Comparison of ENCODE assay signal across 17 cellular contexts in genomic region chr6:52393780-52394179, GRCh38. TPM values are rescaled to one million over a fixed set of nuclear protein-coding genes. Genes with fewer than 3 reads are reported as not detected.
DNase-seq lines count a peak whose midpoint lies in the region; ATAC-seq, FAIRE-seq and TF ChIP-seq lines count a peak whose summit lies in the region.
"Had no signal": no experiment of that assay in that cellular context is flagged by ENCODE, and none has a peak within 500 bp of the region (broad histone marks: within the 10 kb centered on the region; RNA-seq: fewer than 3 reads in every experiment).

No MANE protein-coding gene starts in this region.

- H3K4me3 ChIP-seq in HepG2 (replicated peaks in 1 of 3; ENCODE audit: insufficient read depth in 1 of 3, low read depth in 2 of 3, low read length in 3 of 3) (no peak overlapping the region), right lobe of liver (no peak overlapping the region)
- H3K4me3 ChIP-seq: coronary artery, upper lobe of left lung had no signal

- ATAC-seq in HepG2, result no peak
- ATAC-seq in right lobe of liver, result no peak
- ATAC-seq in HG02840 (IDR thresholded peaks at IDR 0.05; ENCODE audit: low FRiP score, unreplicated experiment), result peak; percentile 0
- ATAC-seq: HCT116 had no signal

- peaks cover 74% of the 10 kb centered on the region for H3K4me1 ChIP-seq in HepG2 (ENCODE audit: insufficient read depth, low read length)
- H3K4me1 ChIP-seq in right lobe of liver, result peaks cover 0 to 12% (median 6%) of the 10 kb centered on the region in 4 donors

- H3K27me3 Mint-ChIP-seq in activated T-helper 2 cell treated with anti-CD3 and anti-CD28 coated beads, Interferon-gamma antibody, Interleukin-2, Interleukin-4, amounts not matched to agents 10 μg/mL and 5 μg/mL and 100 μg/mL, durations not matched to agents 14 hours and 24 hours and 36 hours (ENCODE audit: low read depth), result no peaks in the 10 kb centered on the region
- peaks cover 0 to 6% (median 2%) of the 10 kb centered on the region in 3 donors for H3K27me3 Mint-ChIP-seq in CD14-positive monocyte (ENCODE audit: low read depth in 3 of 3)

- TF ChIP-seq POLR2A in HepG2 (IDR thresholded peaks at IDR 0.05; ENCODE audit: insufficient read depth in 1 of 2, low read depth in 2 of 2, low read length in 2 of 2) (no peak), right lobe of liver (IDR thresholded peaks at IDR 0.05) (no peak)

- H3K9me3 Mint-ChIP-seq in activated T-helper 2 cell treated with anti-CD3 and anti-CD28 coated beads, Interferon-gamma antibody, Interleukin-2, Interleukin-4, amounts not matched to agents 10 μg/mL and 5 μg/mL and 100 μg/mL, durations not matched to agents 14 hours and 24 hours and 36 hours, result no peaks in the 10 kb centered on the region
- no peaks in the 10 kb centered on the region for H3K9me3 Mint-ChIP-seq in CD14-positive monocyte

- H3K4me2 ChIP-seq in HepG2 (ENCODE audit: low read depth, low read length), result no peak overlapping the region

- H3K9me3 ChIP-seq in HepG2 (ENCODE audit: low read length) (no peaks in the 10 kb centered on the region), right lobe of liver (no peaks in the 10 kb centered on the region)
- H3K9me3 ChIP-seq: upper lobe of left lung had no signal

- BruUV-seq in HepG2 (replicated peaks; lab: Mats Ljungman, UMichigan), result no TSS peak

- in situ Hi-C loops in HepG2 (cut with HindIII; ENCODE audit: extremely low pct_ligation_motif_present, low pct_unique_long_range_greater_than_20kb), result loop anchor here (10.0 kb wide), 1 partner anchor 229 kb away; no protein-coding TSS in a partner anchor

- H3K27me3 ChIP-seq in HepG2 (ENCODE audit: control insufficient read depth in 1 of 2, insufficient read depth in 2 of 2, low read length in 2 of 2) (no peaks in the 10 kb centered on the region), right lobe of liver (no peaks in the 10 kb centered on the region)
- H3K27me3 ChIP-seq: upper lobe of left lung had no signal

- H3K79me2 ChIP-seq in HepG2 (ENCODE audit: insufficient read depth, low read length), result peaks cover 23% of the 10 kb centered on the region

- H3K27ac ChIP-seq in HepG2 (ENCODE audit: extremely low read length, insufficient read depth, low read length) (no peak overlapping the region), right lobe of liver (no peak overlapping the region), substantia nigra (ENCODE audit: low read depth, low read length, poor library complexity, severe bottlenecking) (peak overlapping the region; percentile 2)
- H3K27ac ChIP-seq: coronary artery, upper lobe of left lung, WERI-Rb-1 had no signal

- DNase-seq in HepG2 (ENCODE audit: low spot score) (no peak), right lobe of liver (no peak), substantia nigra (lab: John Stamatoyannopoulos, UW) (no peak), CD14-positive monocyte (ENCODE audit: low spot score) (no peak), NCI-H187 (lab: John Stamatoyannopoulos, UW) (no peak), AML-193 (lab: John Stamatoyannopoulos, UW) (no peak)
- no peak for DNase-seq in activated T-helper 2 cell treated with anti-CD3 and anti-CD28 coated beads, Interferon-gamma antibody, Interleukin-2, Interleukin-4, amounts not matched to agents 10 μg/mL and 5 μg/mL and 100 μg/mL, durations not matched to agents 14 hours and 24 hours and 36 hours (ENCODE audit: low spot score)
- DNase-seq: DMS 273 treated with DMSO at 0.1 percent for 48 hours, mesendoderm, NCI-H1694 treated with DMSO at 0.1 percent for 48 hours, NCI-H524, upper lobe of left lung, WERI-Rb-1 had no signal

- CTCF ChIA-PET in HepG2 (lab: Yijun Ruan, JAX; ENCODE audit: low intra/inter-chr PET ratio, low total read pairs), result no interaction called here

- peak overlapping the region; percentile 66 for H3K27ac Mint-ChIP-seq in activated T-helper 2 cell treated with anti-CD3 and anti-CD28 coated beads, Interferon-gamma antibody, Interleukin-2, Interleukin-4, amounts not matched to agents 10 μg/mL and 5 μg/mL and 100 μg/mL, durations not matched to agents 14 hours and 24 hours and 36 hours
- H3K27ac Mint-ChIP-seq in CD14-positive monocyte, result no peak overlapping the region

- no peaks in the 10 kb centered on the region for H4K20me1 ChIP-seq in HepG2 (ENCODE audit: insufficient read depth, low read length)

- TF ChIP-seq CTCF in HepG2 (CRISPR knock-in tag; IDR thresholded peaks at IDR 0.05) (no peak), right lobe of liver (IDR thresholded peaks at IDR 0.05) (no peak), CD14-positive monocyte (IDR thresholded peaks at IDR 0.05) (no peak)

- intact Hi-C loops in HepG2 (cut with micrococcal nuclease; ENCODE audit: unreplicated experiment), result no loop called here
- intact Hi-C loops in right lobe of liver (cut with DNase I), result loop anchor here in 1 of 2 donors (10.0 kb wide), 1 partner anchor 109 kb away; the partner anchor contains the start of gene MCM3
- intact Hi-C loops in activated T-helper 2 cell treated with anti-CD3 and anti-CD28 coated beads, Interferon-gamma antibody, Interleukin-2, Interleukin-4, amounts not matched to agents 10 μg/mL and 5 μg/mL and 100 μg/mL, durations not matched to agents 14 hours and 24 hours and 36 hours (cut with micrococcal nuclease), result loop anchor here (1.0 to 5.0 kb wide), 6 partner anchors 86 to 589 kb away; partner anchors contain the start of gene MCM3
- intact Hi-C loops in CD14-positive monocyte (cut with micrococcal nuclease), result loop anchor here in 1 of 2 donors (10.0 kb wide), 1 partner anchor 109 kb away; the partner anchor contains the start of gene MCM3

- no peak overlapping the region for H3K9ac ChIP-seq in HepG2 (ENCODE audit: insufficient read depth, low read depth, low read length)

- FAIRE-seq in HepG2 (lab: Jason Lieb, UNC), result no peak
- FAIRE-seq: islet of Langerhans had no signal

- H2AFZ ChIP-seq in HepG2 (ENCODE audit: low read length), result no peak overlapping the region

- TF ChIP-seq EP300 in HepG2 (IDR thresholded peaks at IDR 0.05; ENCODE audit: low read depth in 2 of 2, low read length in 2 of 2) (no peak), HepG2 (CRISPR knock-in tag; IDR thresholded peaks at IDR 0.05; ENCODE audit: borderline replicate concordance) (no peak)

- TF ChIP-seq RAD21 in HepG2 (CRISPR knock-in tag; IDR thresholded peaks at IDR 0.05), result no peak

- no peaks in the 10 kb centered on the region; a peak in 1 of 5 replicates for H3K36me3 ChIP-seq in HepG2 (replicated peaks in 1 of 2; ENCODE audit: control insufficient read depth in 1 of 2, insufficient read depth in 2 of 2, low read length in 2 of 2)
- H3K36me3 ChIP-seq in right lobe of liver, result no peaks in the 10 kb centered on the region
- H3K36me3 ChIP-seq: upper lobe of left lung, WERI-Rb-1 had no signal

- POLR2A ChIA-PET in HepG2 (lab: Yijun Ruan, JAX), result no interaction called here

- H3K36me3 Mint-ChIP-seq in activated T-helper 2 cell treated with anti-CD3 and anti-CD28 coated beads, Interferon-gamma antibody, Interleukin-2, Interleukin-4, amounts not matched to agents 10 μg/mL and 5 μg/mL and 100 μg/mL, durations not matched to agents 14 hours and 24 hours and 36 hours (ENCODE audit: low read depth), result peaks cover 5% of the 10 kb centered on the region
- H3K36me3 Mint-ChIP-seq in CD14-positive monocyte, result peaks cover 0 to 5% of the 10 kb centered on the region in 2 donors

- 95% methylated on average over 1 of the region's 1 CpG for WGBS in HepG2 (ENCODE audit: low lambda C conversion rate)
- WGBS in right lobe of liver (ENCODE audit: insufficient coverage, low coverage, low lambda C conversion rate, missing lambda C conversion rate), result 100% methylated on average over 1 of the region's 1 CpG

- peak overlapping the region; percentile 34 for H3K4me3 Mint-ChIP-seq in activated T-helper 2 cell treated with anti-CD3 and anti-CD28 coated beads, Interferon-gamma antibody, Interleukin-2, Interleukin-4, amounts not matched to agents 10 μg/mL and 5 μg/mL and 100 μg/mL, durations not matched to agents 14 hours and 24 hours and 36 hours (ENCODE audit: low read depth)
- H3K4me3 Mint-ChIP-seq in CD14-positive monocyte, result no peak overlapping the region

- peaks cover 86% of the 10 kb centered on the region for H3K4me1 Mint-ChIP-seq in activated T-helper 2 cell treated with anti-CD3 and anti-CD28 coated beads, Interferon-gamma antibody, Interleukin-2, Interleukin-4, amounts not matched to agents 10 μg/mL and 5 μg/mL and 100 μg/mL, durations not matched to agents 14 hours and 24 hours and 36 hours (ENCODE audit: low read depth)
- H3K4me1 Mint-ChIP-seq in CD14-positive monocyte, result peaks cover 38% of the 10 kb centered on the region

RNA-seq across cellular contexts. Expression of gene EFHC1, which starts 26.4 kb away (rescaled TPM):
- total RNA-seq in HepG2 (2016; rRNA removed; fragmentation: Illumina TruSeq; extraction: Trizol), result 18.6 and 23.4 TPM in 2 replicates
- 6.3 TPM in 2 replicates for total RNA-seq in HepG2 (2016; cell fraction: cytosol; rRNA removed; fragmentation: Illumina TruSeq; extraction: Trizol; ENCODE audit: low read depth)
- 20.7 and 23.3 TPM in 2 replicates for total RNA-seq in HepG2 (2016; cell fraction: insoluble cytoplasmic fraction; rRNA removed; fragmentation: Illumina TruSeq; extraction: Trizol)
- 5.0 and 8.2 TPM in 2 replicates for total RNA-seq in HepG2 (2016; cell fraction: membrane; rRNA removed; fragmentation: Illumina TruSeq; extraction: Trizol)
- total RNA-seq in HepG2 (2016; cell fraction: nucleus; rRNA removed; fragmentation: Illumina TruSeq; extraction: Trizol), result 39.5 and 46.3 TPM in 2 replicates
- polyA plus RNA-seq in HepG2 (2011; rRNA removed), result 23.5 and 29.5 TPM in 2 replicates
- polyA plus RNA-seq in HepG2 (2011; cell fraction: cytosol; rRNA removed), result 5.5 and 9.2 TPM in 2 replicates
- 92.9 and 127 TPM in 2 replicates for polyA plus RNA-seq in HepG2 (2011; cell fraction: nucleus; rRNA removed)
- polyA plus RNA-seq in HepG2 (2012), result 10.2 and 15.7 TPM in 2 replicates
- polyA plus RNA-seq in HepG2 (2016; cell fraction: cytosol; fragmentation: Illumina TruSeq; extraction: Trizol; ENCODE audit: low read depth), result 2.4 and 2.8 TPM in 2 replicates
- 17.1 and 17.6 TPM in 2 replicates for polyA plus RNA-seq in HepG2 (2016; cell fraction: insoluble cytoplasmic fraction; fragmentation: Illumina TruSeq; extraction: Trizol; ENCODE audit: low read depth)
- polyA plus RNA-seq in HepG2 (2016; cell fraction: membrane; fragmentation: Illumina TruSeq; extraction: Trizol; ENCODE audit: low read depth), result 4.6 and 4.7 TPM in 2 replicates
- polyA plus RNA-seq in HepG2 (2016; cell fraction: nucleus; fragmentation: Illumina TruSeq; extraction: Trizol; ENCODE audit: insufficient read depth, low read depth), result 53.0 and 69.1 TPM in 2 replicates
- 14.9 and 26.4 TPM in 2 replicates for polyA minus RNA-seq in HepG2 (2011; rRNA and poly(A)+ RNA removed; ENCODE audit: low replicate concordance)
- polyA minus RNA-seq in HepG2 (2011; cell fraction: cytosol; rRNA and poly(A)+ RNA removed), result 3.9 and 7.9 TPM in 2 replicates
- polyA minus RNA-seq in HepG2 (2011; cell fraction: nucleus; rRNA and poly(A)+ RNA removed), result 42.3 and 42.6 TPM in 2 replicates
- total RNA-seq in right lobe of liver, result 10 to 100 TPM in 1 of 6 experiments, 1 to 10 TPM in 5; 3.6 to 10.4 (median 6.0) TPM
- total RNA-seq in activated T-helper 2 cell treated with anti-CD3 and anti-CD28 coated beads, Interferon-gamma antibody, Interleukin-2, Interleukin-4, amounts not matched to agents 10 μg/mL and 5 μg/mL and 100 μg/mL, durations not matched to agents 14 hours and 24 hours and 36 hours, result 0.67 and 1.6 TPM in 2 replicates
- 1 to 10 TPM in 1 of 2 donors, under 1 TPM in 1; 0.30 to 2.3 TPM for polyA plus RNA-seq in CD14-positive monocyte

RNA-seq across cellular contexts. Expression of gene PAQR8, which starts 31.8 kb away (rescaled TPM):
- total RNA-seq in HepG2 (2016; rRNA removed; fragmentation: Illumina TruSeq; extraction: Trizol), result 26.2 and 37.7 TPM in 2 replicates
- total RNA-seq in HepG2 (2016; cell fraction: cytosol; rRNA removed; fragmentation: Illumina TruSeq; extraction: Trizol; ENCODE audit: low read depth), result 3.1 and 3.4 TPM in 2 replicates
- total RNA-seq in HepG2 (2016; cell fraction: insoluble cytoplasmic fraction; rRNA removed; fragmentation: Illumina TruSeq; extraction: Trizol), result 25.3 and 36.5 TPM in 2 replicates
- 16.5 TPM in 2 replicates for total RNA-seq in HepG2 (2016; cell fraction: membrane; rRNA removed; fragmentation: Illumina TruSeq; extraction: Trizol)
- 36.5 and 38.6 TPM in 2 replicates for total RNA-seq in HepG2 (2016; cell fraction: nucleus; rRNA removed; fragmentation: Illumina TruSeq; extraction: Trizol)
- 36.5 and 50.7 TPM in 2 replicates for polyA plus RNA-seq in HepG2 (2011; rRNA removed)
- 33.7 and 46.9 TPM in 2 replicates for polyA plus RNA-seq in HepG2 (2011; cell fraction: cytosol; rRNA removed)
- polyA plus RNA-seq in HepG2 (2011; cell fraction: nucleus; rRNA removed), result 17.0 and 22.0 TPM in 2 replicates
- polyA plus RNA-seq in HepG2 (2012), result 18.9 and 24.9 TPM in 2 replicates
- 2.3 and 2.8 TPM in 2 replicates for polyA plus RNA-seq in HepG2 (2016; cell fraction: cytosol; fragmentation: Illumina TruSeq; extraction: Trizol; ENCODE audit: low read depth)
- 23.7 TPM in 2 replicates for polyA plus RNA-seq in HepG2 (2016; cell fraction: insoluble cytoplasmic fraction; fragmentation: Illumina TruSeq; extraction: Trizol; ENCODE audit: low read depth)
- polyA plus RNA-seq in HepG2 (2016; cell fraction: membrane; fragmentation: Illumina TruSeq; extraction: Trizol; ENCODE audit: low read depth), result 8.0 and 8.6 TPM in 2 replicates
- 41.8 and 43.1 TPM in 2 replicates for polyA plus RNA-seq in HepG2 (2016; cell fraction: nucleus; fragmentation: Illumina TruSeq; extraction: Trizol; ENCODE audit: insufficient read depth, low read depth)
- 0.87 and 184 TPM in 2 replicates for polyA minus RNA-seq in HepG2 (2011; rRNA and poly(A)+ RNA removed; ENCODE audit: low replicate concordance)
- 34.4 and 49.4 TPM in 2 replicates for polyA minus RNA-seq in HepG2 (2011; cell fraction: cytosol; rRNA and poly(A)+ RNA removed)
- polyA minus RNA-seq in HepG2 (2011; cell fraction: nucleus; rRNA and poly(A)+ RNA removed), result 30.6 and 38.9 TPM in 2 replicates
- total RNA-seq in right lobe of liver, result 1 to 10 TPM in 3 of 6 experiments, under 1 TPM in 3; 0.29 to 1.5 (median 0.77) TPM
- 6.8 and 8.8 TPM in 2 replicates for total RNA-seq in activated T-helper 2 cell treated with anti-CD3 and anti-CD28 coated beads, Interferon-gamma antibody, Interleukin-2, Interleukin-4, amounts not matched to agents 10 μg/mL and 5 μg/mL and 100 μg/mL, durations not matched to agents 14 hours and 24 hours and 36 hours
- polyA plus RNA-seq in CD14-positive monocyte, result 10 to 100 TPM in 1 of 2 donors, 1 to 10 TPM in 1; 6.8 to 17.4 TPM
